22 cellular contexts compared by ENCODE assay signal in the genomic region with DNA sequence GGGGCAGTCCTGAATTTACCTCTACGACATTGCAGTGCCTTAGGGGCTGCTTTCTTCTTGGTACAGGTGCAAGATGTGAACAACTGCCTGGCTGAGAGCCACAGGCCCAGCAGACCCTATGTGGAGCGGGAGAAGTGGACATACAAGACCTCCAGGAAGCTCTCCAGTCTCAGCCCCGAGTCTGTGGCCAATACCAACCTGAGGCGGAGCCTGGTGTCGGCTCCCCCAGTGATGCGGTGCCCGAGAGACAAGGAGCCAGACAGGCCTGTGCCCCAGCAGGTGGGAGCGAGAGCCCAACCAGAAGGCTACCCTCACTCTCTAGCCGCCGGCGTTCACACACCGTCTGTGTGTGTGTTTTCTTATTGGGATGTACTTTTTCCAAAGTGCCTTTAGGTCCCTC. TPM values are rescaled to one million over a fixed set of nuclear protein-coding genes. Genes with fewer than 3 reads are reported as not detected.
A peak's percentile ranks its signal among the peaks of the same experiment; 100 is the strongest.
DNase-seq lines count a peak whose midpoint lies in the region; ATAC-seq and TF ChIP-seq lines count a peak whose summit lies in the region.
"Had no signal": no experiment of that assay in that cellular context is flagged by ENCODE, and none has a peak within 500 bp of the region (broad histone marks: within the 10 kb centered on the region; RNA-seq: fewer than 3 reads in every experiment).

No MANE protein-coding gene starts in this region.

- no peak for ATAC-seq in Right ventricle myocardium superior (ENCODE audit: poor library complexity)
- no peak for ATAC-seq in stimulated activated naive CD8-positive, alpha-beta T cell treated with anti-CD3 and anti-CD28 coated beads, Interleukin-15, Interleukin-2, amounts not matched to agents 100 U/mL and 50 U/mL, for 24 hours
- ATAC-seq: SK-N-SH treated with all-trans-retinoic acid at 6 μM for 48 hours had no signal

- H3K27ac ChIP-seq in right atrium auricular region (no peak overlapping the region), PC-9 (no peak overlapping the region), mammary epithelial cell (ENCODE audit: insufficient read depth, low read depth, low read length) (no peak overlapping the region)
- H3K27ac ChIP-seq: Peyer's patch had no signal

- TF ChIP-seq CTCF in right atrium auricular region (IDR thresholded peaks at IDR 0.05) (no peak), osteocyte (IDR thresholded peaks at IDR 0.05) (no peak), PC-9 (conservative IDR thresholded peaks at IDR 0.05) (no peak), mammary epithelial cell (conservative IDR thresholded peaks at IDR 0.05 in 1 of 2, IDR thresholded peaks at IDR 0.05 in 1 of 2; ENCODE audit: extremely low read depth in 1 of 2, insufficient read depth in 1 of 2, low read depth in 1 of 2, low read length in 2 of 2) (no peak)

- BruUV-seq in PC-9 (replicated peaks; lab: Mats Ljungman, UMichigan), result no TSS peak
- no TSS peak for BruUV-seq in mammary epithelial cell (replicated peaks; lab: Mats Ljungman, UMichigan)

- no peaks in the 10 kb centered on the region for H3K9me2 ChIP-seq in PC-9 (ENCODE audit: insufficient read depth)

- dilution Hi-C loops in mammary epithelial cell (cut with HindIII; ENCODE audit: low sequenced_read_pairs), result no loop called here

- no peak overlapping the region for H3K27ac Mint-ChIP-seq in osteocyte (ENCODE audit: unreplicated experiment)
- H3K27ac Mint-ChIP-seq: CD4-positive, alpha-beta memory T cell; HFFc6 had no signal

- intact Hi-C loops in Right ventricle myocardium superior (cut with DNase I), result no loop called here
- intact Hi-C loops in PC-9 (cut with micrococcal nuclease; ENCODE audit: unreplicated experiment), result no loop called here
- intact Hi-C loops in mammary epithelial cell (cut with micrococcal nuclease), result no loop called here

- H3K36me3 Mint-ChIP-seq in osteocyte (ENCODE audit: unreplicated experiment), result no peaks in the 10 kb centered on the region

- H3K4me3 ChIP-seq in right atrium auricular region (no peak overlapping the region), PC-9 (no peak overlapping the region), mammary epithelial cell (replicated peaks in 1 of 3; ENCODE audit: insufficient read depth in 1 of 3, low read depth in 2 of 3, low read length in 3 of 3) (no peak overlapping the region)
- H3K4me3 ChIP-seq: Peyer's patch had no signal

- H4K20me1 ChIP-seq in PC-9 (ENCODE audit: insufficient read depth), result no peaks in the 10 kb centered on the region
- no peaks in the 10 kb centered on the region for H4K20me1 ChIP-seq in mammary epithelial cell (ENCODE audit: insufficient read depth, low read length)

- H3K4me1 ChIP-seq in right atrium auricular region (no peaks in the 10 kb centered on the region), PC-9 (replicated peaks; ENCODE audit: insufficient read depth) (no peaks in the 10 kb centered on the region), mammary epithelial cell (ENCODE audit: insufficient read depth, low read length) (no peaks in the 10 kb centered on the region)
- H3K4me1 ChIP-seq: Peyer's patch had no signal

- WGBS in mammary epithelial cell (ENCODE audit: low coverage, missing lambda C conversion rate), result 88% methylated on average over 5 of the region's 12 CpGs

- H3K4me1 Mint-ChIP-seq in osteocyte (ENCODE audit: unreplicated experiment), result no peaks in the 10 kb centered on the region
- H3K4me1 Mint-ChIP-seq: CD4-positive, alpha-beta memory T cell had no signal

- H2AFZ ChIP-seq in PC-9 (no peak overlapping the region), mammary epithelial cell (ENCODE audit: low read depth, low read length) (no peak overlapping the region)

- H3K4me3 Mint-ChIP-seq in osteocyte (ENCODE audit: unreplicated experiment), result no peak overlapping the region
- H3K4me3 Mint-ChIP-seq: CD4-positive, alpha-beta memory T cell; HFFc6 had no signal

- in situ Hi-C loops in mammary epithelial cell (cut with MboI; ENCODE audit: low sequenced_read_pairs in 2 of 2), result loop anchor here in 1 of 2 donors (25.0 kb wide), 1 partner anchor 169 kb away; the partner anchor contains the start of gene BPIFB4

- no peak overlapping the region for H3K9ac ChIP-seq in mammary epithelial cell (ENCODE audit: insufficient read depth, low read length)

- H3K4me2 ChIP-seq in PC-9 (no peak overlapping the region), mammary epithelial cell (ENCODE audit: insufficient read depth, low read depth, low read length) (no peak overlapping the region)

- H3K36me3 ChIP-seq in right atrium auricular region, result no peaks in the 10 kb centered on the region
- H3K36me3 ChIP-seq in PC-9 (ENCODE audit: low read depth), result no peaks in the 10 kb centered on the region
- H3K36me3 ChIP-seq in mammary epithelial cell (ENCODE audit: insufficient read depth, low read length), result no peaks in the 10 kb centered on the region
- H3K36me3 ChIP-seq: Peyer's patch had no signal

- POLR2A ChIA-PET in PC-9 (lab: Charles Lee; ENCODE audit: unreplicated experiment), result no interaction called here

- no peaks in the 10 kb centered on the region for H3K79me2 ChIP-seq in PC-9 (ENCODE audit: low read depth)
- no peaks in the 10 kb centered on the region for H3K79me2 ChIP-seq in mammary epithelial cell (ENCODE audit: insufficient read depth, low read length)

- H3K27me3 Mint-ChIP-seq in osteocyte (ENCODE audit: unreplicated experiment), result peaks cover 5% of the 10 kb centered on the region
- H3K27me3 Mint-ChIP-seq: CD4-positive, alpha-beta memory T cell had no signal

- CTCF ChIA-PET in PC-9 (lab: Charles Lee), result no interaction called here
- CTCF ChIA-PET in mammary epithelial cell (lab: Charles Lee; ENCODE audit: low non-redundant PET), result no interaction called here

- H3K9me3 Mint-ChIP-seq in osteocyte (ENCODE audit: unreplicated experiment), result peaks cover 5% of the 10 kb centered on the region

- DNase-seq in right atrium auricular region (ENCODE audit: low spot score) (peak; percentile 50), Right ventricle myocardium superior (no peak), iPS-NIHi7 (ENCODE audit: extremely low spot score) (peak; percentile 28), osteocyte (ENCODE audit: extremely low spot score, unreplicated experiment) (peak; percentile 82), PC-9 (no peak), SIG-M5 treated with dmso at 0.1 percent for 504 hours (lab: John Stamatoyannopoulos, UW; ENCODE audit: unreplicated experiment) (no peak), mammary epithelial cell (no peak)
- no peak for DNase-seq in stimulated activated naive CD8-positive, alpha-beta T cell treated with anti-CD3 and anti-CD28 coated beads, Interleukin-15, Interleukin-2, amounts not matched to agents 100 U/mL and 50 U/mL, for 24 hours
- DNase-seq: 8988T; CD4-positive, alpha-beta memory T cell; DMS79; GOT3; HFFc6; NCI-H1048; NCI-H146; NCI-H2081 treated with DMSO at 0.1 percent for 48 hours; NCI-H510A treated with DMSO at 0.1 percent for 48 hours; Peyer's patch; SHP77 had no signal

- H3K9me3 ChIP-seq in right atrium auricular region (peaks cover 7 to 16% of the 10 kb centered on the region in 2 donors), PC-9 (ENCODE audit: insufficient read depth, low read depth) (peaks cover 8% of the 10 kb centered on the region; the same call in 1 of the 2 replicates), mammary epithelial cell (replicated peaks; ENCODE audit: insufficient read depth, low read length) (no peaks in the 10 kb centered on the region)

- H3F3A ChIP-seq in PC-9 (ENCODE audit: insufficient read depth, low read depth), result no peaks in the 10 kb centered on the region

- H3K27me3 ChIP-seq in right atrium auricular region (no peaks in the 10 kb centered on the region), PC-9 (ENCODE audit: insufficient read depth, low read depth) (peaks cover 69% of the 10 kb centered on the region), mammary epithelial cell (ENCODE audit: insufficient read depth, low read length) (no peaks in the 10 kb centered on the region)
- H3K27me3 ChIP-seq: Peyer's patch had no signal

RNA-seq across cellular contexts. Expression of gene EFCAB8, which starts 59.6 kb away (rescaled TPM):
- total RNA-seq in right atrium auricular region (not detected), Right ventricle myocardium superior (not detected), osteocyte (0.64 and 0.97 TPM in 2 replicates), PC-9 (2021) (1.1 TPM in 1 of 2 replicates, not detected in the other), mammary epithelial cell (under 1 TPM; 0.47 to 0.50 TPM)
- polyA plus RNA-seq in mammary epithelial cell, result not detected
- polyA minus RNA-seq in mammary epithelial cell, result not detected
- total RNA-seq: HFFc6, MCF 10A had no signal
- polyA plus RNA-seq: BJ; CD4-positive, alpha-beta memory T cell had no signal

Comparison
In these comparisons a context has a peak if more than half of its experiments do, and no peak if none do; other contexts are left out.
1. DNase-seq: peak in right atrium auricular region (single experiment), iPS-NIHi7 (single experiment) and osteocyte (single experiment); none in Right ventricle myocardium superior (single experiment), PC-9 (0 of 2), SIG-M5 treated with dmso at 0.1 percent for 504 hours (single experiment), stimulated activated naive CD8-positive, alpha-beta T cell treated with anti-CD3 and anti-CD28 coated beads, Interleukin-15, Interleukin-2, amounts not matched to agents 100 U/mL and 50 U/mL, for 24 hours (single experiment) and mammary epithelial cell (single experiment).